In the genomic region with DNA sequence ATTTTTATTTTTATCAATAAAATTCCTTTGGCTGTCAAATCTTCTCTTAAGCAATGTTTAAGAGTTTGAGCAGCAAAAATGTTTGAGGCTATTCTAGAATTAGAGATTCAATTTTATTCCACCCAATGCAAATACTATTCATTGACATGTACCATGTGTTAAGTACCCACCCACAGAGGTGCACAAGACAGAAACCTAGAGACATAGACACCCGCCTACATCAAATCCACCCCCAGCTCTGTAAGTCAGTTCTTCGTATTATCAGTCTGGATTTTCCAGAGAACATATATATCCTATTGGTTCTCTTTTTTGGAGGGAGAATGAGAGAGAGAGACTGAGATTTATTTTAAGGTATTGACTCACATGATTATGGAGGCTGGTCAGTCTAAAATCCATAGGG, we compare ENCODE assay signal across 7 cellular contexts.
"Had no signal": no experiment of that assay in that cellular context is flagged by ENCODE, and none has a peak within 500 bp of the region (broad histone marks: within the 10 kb centered on the region; RNA-seq: fewer than 3 reads in every experiment).

No MANE protein-coding gene starts in this region.

- H3K4me3 ChIP-seq: GM23338, HAP-1, K562 had no signal

- DNase-seq: H7, IMR-90, KG1 had no signal

- H3K27ac ChIP-seq: HL-60 had no signal

- H3K9me3 ChIP-seq: HAP-1 had no signal

- H3K4me1 ChIP-seq: HAP-1 had no signal

- H3K4me2 ChIP-seq: GM23338 had no signal

- H3K36me3 ChIP-seq: HAP-1 had no signal
